10 cellular contexts compared by ENCODE assay signal in genomic region chr1:11720033-11720376, GRCh38. TPM values are rescaled to one million over a fixed set of nuclear protein-coding genes. Genes with fewer than 3 reads are reported as not detected.
DNase-seq lines count a peak whose midpoint lies in the region; ATAC-seq, FAIRE-seq and TF ChIP-seq lines count a peak whose summit lies in the region.
"Had no signal": no experiment of that assay in that cellular context is flagged by ENCODE, and none has a peak within 500 bp of the region (broad histone marks: within the 10 kb centered on the region; RNA-seq: fewer than 3 reads in every experiment).

No MANE protein-coding gene starts in this region.

- no peaks in the 10 kb centered on the region for H3K9me3 Mint-ChIP-seq in CD4-positive, alpha-beta T cell
- H3K9me3 Mint-ChIP-seq in astrocyte (ENCODE audit: unreplicated experiment), result no peaks in the 10 kb centered on the region
- H3K9me3 Mint-ChIP-seq in natural killer cell, result no peaks in the 10 kb centered on the region

- H3K4me3 Mint-ChIP-seq in CD4-positive, alpha-beta T cell, result peak overlapping the region; percentile 86
- H3K4me3 Mint-ChIP-seq in astrocyte (ENCODE audit: unreplicated experiment), result no peak overlapping the region
- peak overlapping the region; percentile 83 for H3K4me3 Mint-ChIP-seq in natural killer cell

- peak overlapping the region; percentile 64 for H3K27ac ChIP-seq in CD4-positive, alpha-beta T cell (ENCODE audit: low read depth, low read length)
- no peak overlapping the region for H3K27ac ChIP-seq in KMS-11
- H3K27ac ChIP-seq in astrocyte (ENCODE audit: low read depth, low read length), result no peak overlapping the region
- H3K27ac ChIP-seq in lower lobe of right lung, result no peak overlapping the region
- H3K27ac ChIP-seq in upper lobe of left lung, result peak overlapping the region in 2 of 4 donors; percentile 82 to 83
- H3K27ac ChIP-seq: SJCRH30 had no signal

- peaks cover 6% of the 10 kb centered on the region for H3K4me1 ChIP-seq in KMS-11 (ENCODE audit: low read depth, poor library complexity, severe bottlenecking)
- H3K4me1 ChIP-seq in astrocyte (ENCODE audit: insufficient read depth, low read length), result peaks cover 3% of the 10 kb centered on the region
- H3K4me1 ChIP-seq in lower lobe of right lung, result peaks cover 21% of the 10 kb centered on the region
- peaks cover 8 to 25% (median 10%) of the 10 kb centered on the region in 4 donors for H3K4me1 ChIP-seq in upper lobe of left lung
- H3K4me1 ChIP-seq: colonic mucosa, SJCRH30 had no signal

- H3K4me3 ChIP-seq in KMS-11 (IDR thresholded peaks at IDR 0.05; ENCODE audit: insufficient read depth, low read depth, low read length) (peak overlapping the region; percentile 56), astrocyte (ENCODE audit: insufficient read depth, low read depth, low read length) (no peak overlapping the region), lower lobe of right lung (no peak overlapping the region), upper lobe of left lung (peak overlapping the region in 2 of 4 donors; percentile 47 to 55)
- H3K4me3 ChIP-seq: SJCRH30 had no signal

- intact Hi-C loops in CD4-positive, alpha-beta T cell (cut with DNase I, micrococcal nuclease), result loop anchor here in 1 of 2 experiments (2.0 kb wide), 1 partner anchor 29 kb away; no protein-coding TSS in a partner anchor
- intact Hi-C loops in natural killer cell (cut with micrococcal nuclease), result loop anchor here (10.0 kb wide), 1 partner anchor 685 kb away; no protein-coding TSS in a partner anchor
- intact Hi-C loops in lower lobe of right lung (cut with DNase I), result no loop called here

- TF ChIP-seq CTCF in CD4-positive, alpha-beta T cell (IDR thresholded peaks at IDR 0.05), result peak; percentile 33
- TF ChIP-seq CTCF in KMS-11 (conservative IDR thresholded peaks at IDR 0.05; ENCODE audit: low read depth, low read length) (peak; percentile 38), astrocyte (IDR thresholded peaks at IDR 0.05; ENCODE audit: insufficient read depth, low read depth, low read length) (no peak), natural killer cell (IDR thresholded peaks at IDR 0.05) (no peak), lower lobe of right lung (IDR thresholded peaks at IDR 0.05) (no peak), upper lobe of left lung (IDR thresholded peaks at IDR 0.05) (no peak)

- H4K20me1 ChIP-seq in KMS-11 (ENCODE audit: insufficient read depth) (no peaks in the 10 kb centered on the region), astrocyte (ENCODE audit: insufficient read depth, low read length) (no peaks in the 10 kb centered on the region)

- H3K79me2 ChIP-seq in KMS-11 (ENCODE audit: insufficient read depth, low read depth), result no peaks in the 10 kb centered on the region
- H3K79me2 ChIP-seq in astrocyte (ENCODE audit: insufficient read depth, low read length), result no peaks in the 10 kb centered on the region

- no peak overlapping the region for H3K9ac ChIP-seq in KMS-11
- no peak overlapping the region for H3K9ac ChIP-seq in astrocyte (ENCODE audit: low read length)

- TF ChIP-seq POLR2A in upper lobe of left lung (IDR thresholded peaks at IDR 0.05), result no peak

- FAIRE-seq in astrocyte (lab: Jason Lieb, UNC), result no peak

- POLR2A ChIA-PET in CD4-positive, alpha-beta T cell (lab: Charles Lee), result interaction anchor here (0.7 to 2.4 kb wide), 22 partner anchors 11 to 756 kb away, joined by 3 to 52 read pairs (median 5); partner anchors contain the start of genes AGTRAP, FBXO2, FBXO44 and FBXO6

- no peak for TF ChIP-seq EP300 in upper lobe of left lung (IDR thresholded peaks at IDR 0.05)

- peak overlapping the region; percentile 89 for H2AFZ ChIP-seq in KMS-11 (ENCODE audit: low read depth)
- H2AFZ ChIP-seq in astrocyte (ENCODE audit: low read depth, low read length), result no peak overlapping the region

- ATAC-seq in CD4-positive, alpha-beta T cell (ENCODE audit: poor library complexity), result no peak
- ATAC-seq in natural killer cell, result no peak
- ATAC-seq in lower lobe of right lung, result no peak
- no peak for ATAC-seq in GM18520 (IDR thresholded peaks at IDR 0.05; ENCODE audit: unreplicated experiment)
- no peak for ATAC-seq in upper lobe of left lung (ENCODE audit: low FRiP score in 2 of 2)
- no peak for ATAC-seq in HG03108 (IDR thresholded peaks at IDR 0.05; ENCODE audit: unreplicated experiment)

- CTCF ChIA-PET in CD4-positive, alpha-beta T cell (lab: Charles Lee), result interaction anchor here (0.5 to 2.2 kb wide), 22 partner anchors 11 to 682 kb away, joined by 3 to 60 read pairs (median 6); partner anchors contain the start of genes AGTRAP, FBXO2, FBXO6 and MAD2L2

- H3K27ac Mint-ChIP-seq in CD4-positive, alpha-beta T cell, result peak overlapping the region; percentile 86
- H3K27ac Mint-ChIP-seq in astrocyte (ENCODE audit: unreplicated experiment), result no peak overlapping the region
- H3K27ac Mint-ChIP-seq in natural killer cell, result peak overlapping the region; percentile 91 to 93

- no peaks in the 10 kb centered on the region for H3K36me3 Mint-ChIP-seq in CD4-positive, alpha-beta T cell (ENCODE audit: low read depth)
- H3K36me3 Mint-ChIP-seq in astrocyte (ENCODE audit: low read depth, unreplicated experiment) (no peaks in the 10 kb centered on the region), natural killer cell (no peaks in the 10 kb centered on the region)

- H3K27me3 ChIP-seq in CD4-positive, alpha-beta T cell (ENCODE audit: control insufficient read depth, insufficient read depth, low read length), result no peaks in the 10 kb centered on the region
- H3K27me3 ChIP-seq in KMS-11 (ENCODE audit: insufficient read depth, low read depth) (peaks cover 69% of the 10 kb centered on the region), astrocyte (ENCODE audit: insufficient read depth, low read length) (peaks cover 2% of the 10 kb centered on the region), lower lobe of right lung (ENCODE audit: low read depth) (no peaks in the 10 kb centered on the region), upper lobe of left lung (no peaks in the 10 kb centered on the region)
- H3K27me3 ChIP-seq: colonic mucosa, SJCRH30 had no signal

- peaks cover 17% of the 10 kb centered on the region for H3K4me1 Mint-ChIP-seq in CD4-positive, alpha-beta T cell (ENCODE audit: low read depth)
- H3K4me1 Mint-ChIP-seq in astrocyte (ENCODE audit: low read depth, unreplicated experiment) (no peaks in the 10 kb centered on the region), natural killer cell (peaks cover 21 to 22% of the 10 kb centered on the region in 2 donors)

- no peak for DNase-seq in CD4-positive, alpha-beta T cell
- no peak for DNase-seq in astrocyte (ENCODE audit: low read depth)
- DNase-seq in natural killer cell, result no peak
- DNase-seq in lower lobe of right lung, result no peak
- DNase-seq in upper lobe of left lung, result no peak

- H3K4me2 ChIP-seq in KMS-11 (peak overlapping the region; percentile 84), astrocyte (ENCODE audit: low read length) (peak overlapping the region; percentile 76)

- H3K9me3 ChIP-seq in CD4-positive, alpha-beta T cell (ENCODE audit: control insufficient read depth, low read length), result no peaks in the 10 kb centered on the region
- H3K9me3 ChIP-seq in astrocyte (ENCODE audit: insufficient read depth, low read depth, low read length) (no peaks in the 10 kb centered on the region), lower lobe of right lung (no peaks in the 10 kb centered on the region), upper lobe of left lung (no peaks in the 10 kb centered on the region)
- H3K9me3 ChIP-seq: colonic mucosa, SJCRH30 had no signal

- 69 to 70% methylated on average over 6 to 12 of the region's 12 CpGs for WGBS in upper lobe of left lung, 2 donors

- H3K36me3 ChIP-seq in KMS-11 (ENCODE audit: insufficient read depth) (no peaks in the 10 kb centered on the region), astrocyte (ENCODE audit: insufficient read depth, low read length) (no peaks in the 10 kb centered on the region), lower lobe of right lung (no peaks in the 10 kb centered on the region), upper lobe of left lung (no peaks in the 10 kb centered on the region)
- H3K36me3 ChIP-seq: colonic mucosa, SJCRH30 had no signal

- H3K27me3 Mint-ChIP-seq in CD4-positive, alpha-beta T cell, result no peaks in the 10 kb centered on the region
- H3K27me3 Mint-ChIP-seq in astrocyte (ENCODE audit: low read depth, unreplicated experiment) (peaks cover 37% of the 10 kb centered on the region), natural killer cell (ENCODE audit: low read depth in 2 of 2) (no peaks in the 10 kb centered on the region)

RNA-seq across cellular contexts. Expression of gene AGTRAP, which starts 15.9 kb away (rescaled TPM):
- total RNA-seq in CD4-positive, alpha-beta T cell, result 10 to 100 TPM; 21.3 to 21.8 TPM
- 38.7 and 46.3 TPM in 2 replicates for total RNA-seq in astrocyte
- total RNA-seq in natural killer cell, result 100 to 1,000 TPM in 2 of 3 donors, 10 to 100 TPM in 1; 94.6 to 122 (median 104) TPM
- 64.5 TPM for total RNA-seq in lower lobe of right lung
- 10 to 100 TPM; 52.2 to 80.1 (median 68.7) TPM for total RNA-seq in upper lobe of left lung

RNA-seq across cellular contexts. Expression of gene DRAXIN, which starts 28.5 kb away (rescaled TPM):
- under 1 TPM; 0.05 to 0.08 TPM for total RNA-seq in CD4-positive, alpha-beta T cell
- 0.79 and 1.7 TPM in 2 replicates for total RNA-seq in astrocyte
- total RNA-seq in natural killer cell, result 10 to 100 TPM; 10.9 to 24.9 (median 12.1) TPM
- 0.24 TPM for total RNA-seq in lower lobe of right lung
- total RNA-seq in upper lobe of left lung, result under 1 TPM in 2 of 6 donors, not detected in 4; 0.11 to 0.17 TPM

RNA-seq across cellular contexts. Expression of gene MAD2L2, which starts 39.1 kb away (rescaled TPM):
- total RNA-seq in CD4-positive, alpha-beta T cell, result 10 to 100 TPM; 24.6 to 28.3 TPM
- 29.3 and 30.1 TPM in 2 replicates for total RNA-seq in astrocyte
- 10 to 100 TPM; 50.6 to 66.0 (median 60.4) TPM for total RNA-seq in natural killer cell
- total RNA-seq in lower lobe of right lung, result 20.8 TPM
- total RNA-seq in upper lobe of left lung, result 10 to 100 TPM; 20.3 to 38.8 (median 28.0) TPM

RNA-seq across cellular contexts. Expression of gene C1orf167, which starts 42.0 kb away (rescaled TPM):
- total RNA-seq in CD4-positive, alpha-beta T cell, result not detected
- total RNA-seq in astrocyte (not detected in 2 replicates), natural killer cell (under 1 TPM in 1 of 3 donors, not detected in 2; 0.15 TPM), lower lobe of right lung (2.2 TPM), upper lobe of left lung (10 to 100 TPM in 2 of 6 donors, 1 to 10 TPM in 4; 1.0 to 14.3 (median 8.8) TPM)
- total RNA-seq: colonic mucosa, SJCRH30 had no signal

RNA-seq across cellular contexts. Expression of gene FBXO6, which starts 56.0 kb away (rescaled TPM):
- 1 to 10 TPM; 1.6 to 1.9 TPM for total RNA-seq in CD4-positive, alpha-beta T cell
- total RNA-seq in astrocyte (9.7 and 9.8 TPM in 2 replicates), natural killer cell (10 to 100 TPM; 22.6 to 38.0 (median 28.1) TPM), lower lobe of right lung (21.2 TPM), upper lobe of left lung (10 to 100 TPM; 10.5 to 25.4 (median 16.4) TPM)
- total RNA-seq: SJCRH30 had no signal

Comparison
In these comparisons a context has a peak if more than half of its experiments do, and no peak if none do; other contexts are left out.
1. CTCF ChIP-seq: peak in CD4-positive, alpha-beta T cell (single experiment) and KMS-11 (single experiment); none in astrocyte (single experiment), natural killer cell (single experiment), lower lobe of right lung (single experiment) and upper lobe of left lung (0 of 6).